Comparison of ENCODE assay signal across 9 cellular contexts in genomic region chr1:174413632-174414031, GRCh38. TPM values are rescaled to one million over a fixed set of nuclear protein-coding genes. Genes with fewer than 3 reads are reported as not detected.
DNase-seq lines count a peak whose midpoint lies in the region; ATAC-seq and TF ChIP-seq lines count a peak whose summit lies in the region.
"Had no signal": no experiment of that assay in that cellular context is flagged by ENCODE, and none has a peak within 500 bp of the region (broad histone marks: within the 10 kb centered on the region; RNA-seq: fewer than 3 reads in every experiment).

No MANE protein-coding gene starts in this region.

- DNase-seq in AG10803 (ENCODE audit: low read depth) (peak; percentile 4), GM13977 (ENCODE audit: low spot score) (no peak), RPMI7951 (ENCODE audit: low read depth) (peak; percentile 73), fibroblast of the aortic adventitia (ENCODE audit: low read depth) (peak; percentile 14), activated T-cell treated with anti-CD3 and anti-CD28 coated beads for 4 hours (no peak)
- no peak for DNase-seq in activated CD4-positive, alpha-beta T cell treated with anti-CD3 and anti-CD28 coated beads, Interleukin-2, amount 50 U/mL, for 1 hour
- no peak for DNase-seq in activated CD8-positive, alpha-beta memory T cell treated with anti-CD3 and anti-CD28 coated beads, Interleukin-2, amount 50 U/mL, for 48 hours
- DNase-seq: NCI-H510A had no signal

- TF ChIP-seq CTCF in AG10803 (conservative IDR thresholded peaks at IDR 0.05; ENCODE audit: low read length) (peak; percentile 33; the same call in 1 of the 2 replicates), GM13977 (IDR thresholded peaks at IDR 0.05; ENCODE audit: extremely low read depth, insufficient read depth, missing control alignments) (peak; percentile 21), fibroblast of the aortic adventitia (IDR thresholded peaks at IDR 0.05; ENCODE audit: insufficient read depth, low read length) (peak; percentile 24)

- in situ Hi-C loops in GM13977 (cut with MboI; ENCODE audit: low pct_unique_long_range_greater_than_20kb, low sequenced_read_pairs, unreplicated experiment), result no loop called here

- ATAC-seq in GM19452 (IDR thresholded peaks at IDR 0.05; ENCODE audit: unreplicated experiment), result no peak

- H3K4me3 ChIP-seq in AG10803 (ENCODE audit: low read length), result no peak overlapping the region
- H3K4me3 ChIP-seq in fibroblast of the aortic adventitia (ENCODE audit: low read depth, low read length), result no peak overlapping the region

RNA-seq across cellular contexts. Expression of gene GPR52, which starts 34.1 kb away (rescaled TPM):
- 0.24 and 0.49 TPM in 2 replicates for total RNA-seq in RPMI7951 (2014; rRNA removed; shearing (Covaris generic))
- 2.9 TPM in 1 of 2 replicates, not detected in the other for total RNA-seq in fibroblast of the aortic adventitia (ENCODE audit: low replicate concordance)

Comparison
In these comparisons a context has a peak if more than half of its experiments do, and no peak if none do; other contexts are left out.
1. DNase-seq: peak in AG10803 (single experiment), RPMI7951 (single experiment) and fibroblast of the aortic adventitia (single experiment); none in GM13977 (single experiment), activated CD4-positive, alpha-beta T cell treated with anti-CD3 and anti-CD28 coated beads, Interleukin-2, amount 50 U/mL, for 1 hour (single experiment), activated CD8-positive, alpha-beta memory T cell treated with anti-CD3 and anti-CD28 coated beads, Interleukin-2, amount 50 U/mL, for 48 hours (single experiment) and activated T-cell treated with anti-CD3 and anti-CD28 coated beads for 4 hours (single experiment).
2. Peak in every context shown above with its lines, with median percentiles within 50 percentile points of each other: CTCF ChIP-seq.